ENCODE assay signal across 23 cellular contexts in the genomic region with DNA sequence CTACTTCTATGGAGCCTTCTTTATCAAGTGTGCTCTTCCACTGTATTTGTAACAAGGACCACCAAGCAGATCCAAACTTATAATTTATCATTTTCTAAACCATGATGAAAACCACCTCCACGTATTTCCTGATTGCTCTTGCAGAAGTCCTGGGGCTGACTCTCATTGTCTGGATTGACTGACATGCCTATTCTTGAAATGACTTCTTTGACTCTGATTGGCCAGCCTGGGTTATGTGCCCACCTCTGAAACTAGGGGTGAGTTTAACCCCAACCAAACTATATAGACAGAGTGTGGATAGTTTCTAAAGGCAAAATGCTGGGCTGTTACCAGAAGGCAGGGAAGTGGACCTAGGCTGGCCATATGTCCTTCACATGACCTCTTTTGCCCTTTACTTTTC. TPM values are rescaled to one million over a fixed set of nuclear protein-coding genes. Genes with fewer than 3 reads are reported as not detected.
DNase-seq lines count a peak whose midpoint lies in the region; ATAC-seq and TF ChIP-seq lines count a peak whose summit lies in the region.
"Had no signal": no experiment of that assay in that cellular context is flagged by ENCODE, and none has a peak within 500 bp of the region (broad histone marks: within the 10 kb centered on the region; RNA-seq: fewer than 3 reads in every experiment).

No MANE protein-coding gene starts in this region.

- no peaks in the 10 kb centered on the region for H3K79me1 ChIP-seq in mesenchymal stem cell (replicated peaks; ENCODE audit: low read length, poor library complexity, severe bottlenecking)

- intact Hi-C loops in OCI-LY7 (cut with micrococcal nuclease; ENCODE audit: unreplicated experiment) = no loop called here

- H3K4me2 ChIP-seq in OCI-LY7 (ENCODE audit: low read length) = no peak overlapping the region
- H3K4me2 ChIP-seq in mesenchymal stem cell (ENCODE audit: low read length, poor library complexity, severe bottlenecking) = no peak overlapping the region
- no peak overlapping the region for H3K4me2 ChIP-seq in SK-N-SH
- H3K4me2 ChIP-seq: BLaER1 had no signal

- peak overlapping the region; percentile 77 for H2AK5ac ChIP-seq in mesenchymal stem cell (ENCODE audit: low read length, severe bottlenecking)

- no peak overlapping the region for H2BK12ac ChIP-seq in mesenchymal stem cell (ENCODE audit: low read length in 2 of 2)

- no peak overlapping the region for H3K18ac ChIP-seq in mesenchymal stem cell (ENCODE audit: low read depth in 1 of 2, low read length in 2 of 2)

- no peak overlapping the region for H3K23ac ChIP-seq in mesenchymal stem cell (ENCODE audit: low read length in 2 of 2)

- WGBS in mesenchymal stem cell = 94% methylated on average over 1 of the region's 1 CpG
- 93% methylated on average over 1 of the region's 1 CpG for WGBS in SK-N-SH (ENCODE audit: low lambda C conversion rate)

- H2BK5ac ChIP-seq in mesenchymal stem cell (ENCODE audit: low read depth, low read length, poor library complexity, severe bottlenecking) = no peak overlapping the region

- no peak overlapping the region for H3K4ac ChIP-seq in mesenchymal stem cell (ENCODE audit: low read depth in 1 of 2, low read length in 2 of 2)

- H4K20me1 ChIP-seq in OCI-LY7 (ENCODE audit: insufficient read depth, low read length) = no peaks in the 10 kb centered on the region
- H4K20me1 ChIP-seq in SK-N-SH (ENCODE audit: insufficient read depth) = no peaks in the 10 kb centered on the region
- H4K20me1 ChIP-seq: BLaER1 had no signal

- no peak overlapping the region for H3K14ac ChIP-seq in mesenchymal stem cell (ENCODE audit: low read length in 2 of 2)

- H3K27ac ChIP-seq in OCI-LY7 (ENCODE audit: low read depth, low read length, poor library complexity, severe bottlenecking) (no peak overlapping the region), mesenchymal stem cell (ENCODE audit: low read length, poor library complexity, severe bottlenecking) (no peak overlapping the region), SK-N-SH (ENCODE audit: low read depth in 2 of 2, low read length in 1 of 2) (no peak overlapping the region)
- H3K27ac ChIP-seq: BLaER1, GM23248, HL-60 had no signal

- peak; percentile 10 for DNase-seq in GM12865 (ENCODE audit: low read depth)
- no peak for DNase-seq in OCI-LY7 (ENCODE audit: low spot score)
- DNase-seq in mesenchymal stem cell = no peak
- no peak for DNase-seq in SK-N-SH
- no peak for DNase-seq in NCI-H187 (lab: John Stamatoyannopoulos, UW)
- DNase-seq in stimulated activated CD4-positive, alpha-beta T cell treated with anti-CD3 and anti-CD28 coated beads, Interleukin-4, amount 100 ng/mL, for 24 hours = no peak
- no peak for DNase-seq in HT-29 (ENCODE audit: low spot score)
- DNase-seq: 8988T; Calu3; CD4-positive, alpha-beta memory T cell; DMS79 treated with DMSO at 0.1 percent for 48 hours; GF-D8 had no signal

- CTCF ChIA-PET in OCI-LY7 (lab: Charles Lee; ENCODE audit: unreplicated experiment) (no interaction called here), SK-N-SH (lab: Yijun Ruan, JAX) (interaction anchor here (7.4 kb wide), 1 partner anchor 56 kb away, joined by 76 read pairs; no protein-coding TSS in a partner anchor)

- no peak for TF ChIP-seq RAD21 in SK-N-SH (IDR thresholded peaks at IDR 0.05; ENCODE audit: low read length)

- BruUV-seq in OCI-LY7 (replicated peaks; lab: Mats Ljungman, UMichigan) = no TSS peak

- no peaks in the 10 kb centered on the region for H3K9me3 ChIP-seq in OCI-LY7 (ENCODE audit: low read length)
- no peaks in the 10 kb centered on the region for H3K9me3 ChIP-seq in mesenchymal stem cell (ENCODE audit: control insufficient read depth, low read length)
- no peaks in the 10 kb centered on the region for H3K9me3 ChIP-seq in SK-N-SH
- H3K9me3 ChIP-seq: BLaER1, HAP-1 had no signal

- POLR2A ChIA-PET in OCI-LY7 (lab: Charles Lee) (no interaction called here), SK-N-SH (lab: Yijun Ruan, JAX) (no interaction called here)

- TF ChIP-seq CTCF in GM12865 (IDR thresholded peaks at IDR 0.05; ENCODE audit: insufficient read depth, low read depth, low read length, missing control alignments) = no peak
- no peak for TF ChIP-seq CTCF in OCI-LY7 (conservative IDR thresholded peaks at IDR 0.05; ENCODE audit: low read length)
- no peak for TF ChIP-seq CTCF in SK-N-SH (IDR thresholded peaks at IDR 0.05)

- peak; percentile 61 for ATAC-seq in HG02759 (IDR thresholded peaks at IDR 0.05; ENCODE audit: unreplicated experiment)
- ATAC-seq: K562 had no signal

- H3K9me2 ChIP-seq in OCI-LY7 (ENCODE audit: insufficient read depth, low read length) (no peaks in the 10 kb centered on the region), SK-N-SH (no peaks in the 10 kb centered on the region)

- H4K8ac ChIP-seq in mesenchymal stem cell (ENCODE audit: low read length) = no peak overlapping the region

- no peak overlapping the region for H4K91ac ChIP-seq in mesenchymal stem cell (ENCODE audit: low read length)

- no peak for TF ChIP-seq EP300 in SK-N-SH (IDR thresholded peaks at IDR 0.05; ENCODE audit: borderline replicate concordance in 1 of 2, low read depth in 1 of 2, low read length in 1 of 2)

- no peaks in the 10 kb centered on the region for H3F3A ChIP-seq in SK-N-SH (replicated peaks; ENCODE audit: insufficient read depth)

- H2BK120ac ChIP-seq in mesenchymal stem cell (ENCODE audit: low read depth, low read length) = no peak overlapping the region

- H2AFZ ChIP-seq in OCI-LY7 (ENCODE audit: low read length) (peak overlapping the region; percentile 40; the same call in 1 of the 2 replicates), mesenchymal stem cell (ENCODE audit: low read depth, low read length) (no peak overlapping the region), SK-N-SH (ENCODE audit: low read depth) (no peak overlapping the region)
- H2AFZ ChIP-seq: GM23248 had no signal

- no peak overlapping the region for H2BK15ac ChIP-seq in mesenchymal stem cell (ENCODE audit: low read depth, poor library complexity, severe bottlenecking)

- H3K27me3 ChIP-seq in mesenchymal stem cell (ENCODE audit: control insufficient read depth in 1 of 2, insufficient read depth in 1 of 2, low read length in 2 of 2) (no peaks in the 10 kb centered on the region), SK-N-SH (ENCODE audit: insufficient read depth) (no peaks in the 10 kb centered on the region)
- H3K27me3 ChIP-seq: BLaER1 had no signal

- H3K4me3 ChIP-seq in GM12865 (ENCODE audit: low read depth, low read length) = no peak overlapping the region
- H3K4me3 ChIP-seq in OCI-LY7 (ENCODE audit: low read depth, low read length, poor library complexity, severe bottlenecking) = no peak overlapping the region
- H3K4me3 ChIP-seq in mesenchymal stem cell (ENCODE audit: insufficient read depth in 1 of 2, low read depth in 1 of 2, low read length in 2 of 2) = no peak overlapping the region
- no peak overlapping the region for H3K4me3 ChIP-seq in SK-N-SH (ENCODE audit: low read depth in 2 of 2, low read length in 1 of 2)
- H3K4me3 ChIP-seq: BLaER1, GM23248, HAP-1, K562 had no signal

- H3K36me3 ChIP-seq in OCI-LY7 (ENCODE audit: insufficient read depth, low read length) = no peaks in the 10 kb centered on the region
- no peaks in the 10 kb centered on the region for H3K36me3 ChIP-seq in mesenchymal stem cell (ENCODE audit: control insufficient read depth in 1 of 2, insufficient read depth in 2 of 2, low read depth in 1 of 2, low read length in 2 of 2)
- no peaks in the 10 kb centered on the region for H3K36me3 ChIP-seq in SK-N-SH (replicated peaks in 1 of 2; ENCODE audit: control insufficient read depth in 1 of 2, insufficient read depth in 2 of 2, low read length in 1 of 2)
- H3K36me3 ChIP-seq: BLaER1, HAP-1 had no signal

- no peak overlapping the region for H3K9ac ChIP-seq in mesenchymal stem cell (ENCODE audit: low read length)
- H3K9ac ChIP-seq in SK-N-SH = no peak overlapping the region
- H3K9ac ChIP-seq: BLaER1, GM23248 had no signal

- H3K4me1 ChIP-seq in OCI-LY7 (ENCODE audit: insufficient read depth, low read length, poor library complexity, severe bottlenecking) = no peaks in the 10 kb centered on the region
- peaks cover 3% of the 10 kb centered on the region for H3K4me1 ChIP-seq in mesenchymal stem cell (ENCODE audit: control insufficient read depth, insufficient read depth, low read depth, low read length)
- no peaks in the 10 kb centered on the region for H3K4me1 ChIP-seq in SK-N-SH (ENCODE audit: control insufficient read depth in 1 of 2, insufficient read depth in 2 of 2, low read depth in 1 of 2, low read length in 1 of 2)
- H3K4me1 ChIP-seq: BLaER1 had no signal

- no peaks in the 10 kb centered on the region for H3K79me2 ChIP-seq in OCI-LY7 (ENCODE audit: insufficient read depth, low read depth, low read length)
- H3K79me2 ChIP-seq in SK-N-SH (ENCODE audit: insufficient read depth) = no peaks in the 10 kb centered on the region

TF ChIP-seq in SK-N-SH, 30 proteins besides CTCF, POLR2A, EP300 and RAD21 (continues in another document):
- TF ChIP-seq SIN3A (IDR thresholded peaks at IDR 0.05; ENCODE audit: borderline replicate concordance, low read depth, low read length) = no peak

RNA-seq across cellular contexts. Expression of a gene that starts 12.7 kb away (rescaled TPM):
- not detected in 2 replicates for total RNA-seq in OCI-LY7 (2014; rRNA removed; shearing (Covaris generic))
- total RNA-seq in OCI-LY7 (2022) = not detected in 2 replicates
- polyA plus RNA-seq in mesenchymal stem cell (2013, experiment 1 of 2) = not detected
- not detected for polyA plus RNA-seq in mesenchymal stem cell (2013, experiment 2 of 2)
- polyA plus RNA-seq in SK-N-SH (2012; rRNA removed) = 0.02 and 0.03 TPM in 2 replicates
- polyA plus RNA-seq in SK-N-SH (2012; cell fraction: cytosol; rRNA removed) = 0.01 TPM in 2 replicates
- polyA plus RNA-seq in SK-N-SH (2012; cell fraction: nucleus; rRNA removed) = not detected in 2 replicates
- total RNA-seq in HT-29 (2014; rRNA removed; shearing (Covaris generic)) = 0.03 TPM in 1 of 2 replicates, not detected in the other
- total RNA-seq: A673, Calu3, GM23248, IMR-90, K562 had no signal
- polyA plus RNA-seq: AG04450, CD14-positive monocyte, GM23248, K562 had no signal

RNA-seq across cellular contexts. Expression of a gene that starts 38.9 kb away (rescaled TPM):
- total RNA-seq in OCI-LY7 (2014; rRNA removed; shearing (Covaris generic)) = 19.0 and 20.1 TPM in 2 replicates
- total RNA-seq in OCI-LY7 (2022) = 11.2 and 17.9 TPM in 2 replicates
- 1.0 TPM for polyA plus RNA-seq in mesenchymal stem cell (2013, experiment 1 of 2)
- polyA plus RNA-seq in mesenchymal stem cell (2013, experiment 2 of 2) = 1.4 TPM
- polyA plus RNA-seq in SK-N-SH (2012; rRNA removed) = 5.4 and 8.7 TPM in 2 replicates
- 5.7 TPM in 2 replicates for polyA plus RNA-seq in SK-N-SH (2012; cell fraction: cytosol; rRNA removed)
- 7.8 and 15.3 TPM in 2 replicates for polyA plus RNA-seq in SK-N-SH (2012; cell fraction: nucleus; rRNA removed)
- 14.5 and 17.5 TPM in 2 replicates for total RNA-seq in HT-29 (2014; rRNA removed; shearing (Covaris generic))
- polyA plus RNA-seq: CD14-positive monocyte had no signal

RNA-seq across cellular contexts. Expression of a gene that starts 48.5 kb away (rescaled TPM):
- total RNA-seq in OCI-LY7 (2014; rRNA removed; shearing (Covaris generic)) = not detected in 2 replicates
- total RNA-seq in OCI-LY7 (2022) = not detected in 2 replicates
- polyA plus RNA-seq in mesenchymal stem cell (2013, experiment 1 of 2) = 0.07 TPM
- 0.03 TPM for polyA plus RNA-seq in mesenchymal stem cell (2013, experiment 2 of 2)
- 19.6 and 24.2 TPM in 2 replicates for polyA plus RNA-seq in SK-N-SH (2012; rRNA removed)
- 17.9 and 22.6 TPM in 2 replicates for polyA plus RNA-seq in SK-N-SH (2012; cell fraction: cytosol; rRNA removed)
- polyA plus RNA-seq in SK-N-SH (2012; cell fraction: nucleus; rRNA removed) = 16.1 and 16.2 TPM in 2 replicates
- total RNA-seq in HT-29 (2014; rRNA removed; shearing (Covaris generic)) = 0.08 TPM in 1 of 2 replicates, not detected in the other
- total RNA-seq: Calu3; CD4-positive, alpha-beta memory T cell; GM23248; H4; K562 had no signal
- polyA plus RNA-seq: CD14-positive monocyte; CD4-positive, alpha-beta memory T cell had no signal
